Comparison of ENCODE assay signal across 1 cellular context in the genomic region with DNA sequence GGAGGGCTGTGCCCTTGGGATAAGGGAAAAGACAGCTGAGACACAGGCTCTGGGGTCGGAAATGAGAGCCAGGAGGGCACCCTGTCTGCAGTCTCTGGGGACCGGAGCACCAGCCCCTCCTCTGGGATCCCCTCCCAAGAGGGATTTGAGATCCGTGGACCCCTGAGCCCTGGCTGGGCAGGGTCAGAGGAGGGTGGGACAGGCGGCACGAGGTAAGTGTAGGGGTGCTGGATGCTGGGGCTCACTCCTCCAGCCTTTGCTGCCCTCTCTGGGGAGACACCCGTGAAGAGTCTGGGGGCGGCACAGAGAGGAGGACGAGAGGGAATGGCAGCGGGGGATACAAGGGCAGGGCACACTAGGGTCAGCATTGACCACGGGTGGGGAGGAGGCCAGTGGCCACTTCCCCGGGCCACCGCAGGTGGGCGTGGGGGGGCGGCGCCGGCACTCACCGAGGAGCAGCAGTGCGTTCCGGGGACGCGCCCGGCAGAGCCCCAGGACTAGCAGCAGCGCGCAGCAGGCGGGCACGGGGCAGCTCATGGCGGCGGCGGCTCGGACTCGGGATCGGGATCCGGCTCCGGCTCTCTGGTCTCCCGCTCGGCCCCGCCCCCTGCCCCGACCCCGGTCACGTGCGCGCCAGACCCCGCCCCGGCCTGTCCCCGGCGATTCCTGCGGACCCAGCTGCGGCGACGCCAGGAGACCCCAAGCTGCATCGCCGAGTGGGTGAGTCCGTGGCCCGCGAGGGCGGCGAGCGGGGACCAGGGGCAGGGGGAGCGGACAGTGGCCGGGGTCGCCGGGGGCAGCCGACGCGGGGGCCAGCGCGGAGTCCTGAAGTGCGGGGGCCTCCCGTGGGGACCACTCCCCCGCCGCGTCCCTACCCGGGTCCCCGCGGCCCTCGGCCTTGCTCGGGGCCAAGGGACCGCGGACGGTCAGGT.
TF ChIP-seq lines count a peak whose summit lies in the region.

A gene (minus strand): TSS at position 557 of the 932 bp plus-strand sequence. CDS start 20 bp downstream, at position 537.
A gene (plus strand): TSS at position 651 of the 932 bp plus-strand sequence. CDS start 1,134 bp downstream, outside the sequence.

TF ChIP-seq in HEK293, 187 proteins besides CTCF, POLR2A, EP300 and RAD21 (continued from another document and continues in another):
- TF ChIP-seq, protein P1, sequence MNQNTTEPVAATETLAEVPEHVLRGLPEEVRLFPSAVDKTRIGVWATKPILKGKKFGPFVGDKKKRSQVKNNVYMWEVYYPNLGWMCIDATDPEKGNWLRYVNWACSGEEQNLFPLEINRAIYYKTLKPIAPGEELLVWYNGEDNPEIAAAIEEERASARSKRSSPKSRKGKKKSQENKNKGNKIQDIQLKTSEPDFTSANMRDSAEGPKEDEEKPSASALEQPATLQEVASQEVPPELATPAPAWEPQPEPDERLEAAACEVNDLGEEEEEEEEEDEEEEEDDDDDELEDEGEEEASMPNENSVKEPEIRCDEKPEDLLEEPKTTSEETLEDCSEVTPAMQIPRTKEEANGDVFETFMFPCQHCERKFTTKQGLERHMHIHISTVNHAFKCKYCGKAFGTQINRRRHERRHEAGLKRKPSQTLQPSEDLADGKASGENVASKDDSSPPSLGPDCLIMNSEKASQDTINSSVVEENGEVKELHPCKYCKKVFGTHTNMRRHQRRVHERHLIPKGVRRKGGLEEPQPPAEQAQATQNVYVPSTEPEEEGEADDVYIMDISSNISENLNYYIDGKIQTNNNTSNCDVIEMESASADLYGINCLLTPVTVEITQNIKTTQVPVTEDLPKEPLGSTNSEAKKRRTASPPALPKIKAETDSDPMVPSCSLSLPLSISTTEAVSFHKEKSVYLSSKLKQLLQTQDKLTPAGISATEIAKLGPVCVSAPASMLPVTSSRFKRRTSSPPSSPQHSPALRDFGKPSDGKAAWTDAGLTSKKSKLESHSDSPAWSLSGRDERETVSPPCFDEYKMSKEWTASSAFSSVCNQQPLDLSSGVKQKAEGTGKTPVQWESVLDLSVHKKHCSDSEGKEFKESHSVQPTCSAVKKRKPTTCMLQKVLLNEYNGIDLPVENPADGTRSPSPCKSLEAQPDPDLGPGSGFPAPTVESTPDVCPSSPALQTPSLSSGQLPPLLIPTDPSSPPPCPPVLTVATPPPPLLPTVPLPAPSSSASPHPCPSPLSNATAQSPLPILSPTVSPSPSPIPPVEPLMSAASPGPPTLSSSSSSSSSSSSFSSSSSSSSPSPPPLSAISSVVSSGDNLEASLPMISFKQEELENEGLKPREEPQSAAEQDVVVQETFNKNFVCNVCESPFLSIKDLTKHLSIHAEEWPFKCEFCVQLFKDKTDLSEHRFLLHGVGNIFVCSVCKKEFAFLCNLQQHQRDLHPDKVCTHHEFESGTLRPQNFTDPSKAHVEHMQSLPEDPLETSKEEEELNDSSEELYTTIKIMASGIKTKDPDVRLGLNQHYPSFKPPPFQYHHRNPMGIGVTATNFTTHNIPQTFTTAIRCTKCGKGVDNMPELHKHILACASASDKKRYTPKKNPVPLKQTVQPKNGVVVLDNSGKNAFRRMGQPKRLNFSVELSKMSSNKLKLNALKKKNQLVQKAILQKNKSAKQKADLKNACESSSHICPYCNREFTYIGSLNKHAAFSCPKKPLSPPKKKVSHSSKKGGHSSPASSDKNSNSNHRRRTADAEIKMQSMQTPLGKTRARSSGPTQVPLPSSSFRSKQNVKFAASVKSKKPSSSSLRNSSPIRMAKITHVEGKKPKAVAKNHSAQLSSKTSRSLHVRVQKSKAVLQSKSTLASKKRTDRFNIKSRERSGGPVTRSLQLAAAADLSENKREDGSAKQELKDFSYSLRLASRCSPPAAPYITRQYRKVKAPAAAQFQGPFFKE (tag by site-specific recombination; IDR thresholded peaks at IDR 0.05; ENCODE audit: borderline replicate concordance): no peak
- TF ChIP-seq ZSCAN23 (tag by site-specific recombination; IDR thresholded peaks at IDR 0.05) (no peak), ZNF335 (tag by site-specific recombination; conservative IDR thresholded peaks at IDR 0.05) (peak; percentile 93), ZBTB1 (tag by site-specific recombination; IDR thresholded peaks at IDR 0.05) (no peak), ZNF621 (tag by site-specific recombination; IDR thresholded peaks at IDR 0.05) (no peak), ZNF768 (tag by site-specific recombination; IDR thresholded peaks at IDR 0.05) (no peak), ZNF629 (tag by site-specific recombination; IDR thresholded peaks at IDR 0.05) (no peak), ZNF785 (tag by site-specific recombination; IDR thresholded peaks at IDR 0.05) (no peak), HOXD13 (CRISPR knock-in tag; IDR thresholded peaks at IDR 0.05; ENCODE audit: borderline replicate concordance) (no peak), ZNF561 (tag by site-specific recombination; IDR thresholded peaks at IDR 0.05; ENCODE audit: borderline replicate concordance) (no peak), ZNF623 (tag by site-specific recombination; IDR thresholded peaks at IDR 0.05) (no peak), MYNN (tag by site-specific recombination; IDR thresholded peaks at IDR 0.05; ENCODE audit: borderline replicate concordance) (no peak), GLIS2 (tag by site-specific recombination; IDR thresholded peaks at IDR 0.05) (peak; percentile 45), ZSCAN30 (tag by site-specific recombination; IDR thresholded peaks at IDR 0.05) (no peak), ZNF112 (tag by site-specific recombination; IDR thresholded peaks at IDR 0.05) (no peak)
- TF ChIP-seq, protein P2, sequence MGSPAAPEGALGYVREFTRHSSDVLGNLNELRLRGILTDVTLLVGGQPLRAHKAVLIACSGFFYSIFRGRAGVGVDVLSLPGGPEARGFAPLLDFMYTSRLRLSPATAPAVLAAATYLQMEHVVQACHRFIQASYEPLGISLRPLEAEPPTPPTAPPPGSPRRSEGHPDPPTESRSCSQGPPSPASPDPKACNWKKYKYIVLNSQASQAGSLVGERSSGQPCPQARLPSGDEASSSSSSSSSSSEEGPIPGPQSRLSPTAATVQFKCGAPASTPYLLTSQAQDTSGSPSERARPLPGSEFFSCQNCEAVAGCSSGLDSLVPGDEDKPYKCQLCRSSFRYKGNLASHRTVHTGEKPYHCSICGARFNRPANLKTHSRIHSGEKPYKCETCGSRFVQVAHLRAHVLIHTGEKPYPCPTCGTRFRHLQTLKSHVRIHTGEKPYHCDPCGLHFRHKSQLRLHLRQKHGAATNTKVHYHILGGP (tag by site-specific recombination; IDR thresholded peaks at IDR 0.05): no peak
- TF ChIP-seq, protein P3, sequence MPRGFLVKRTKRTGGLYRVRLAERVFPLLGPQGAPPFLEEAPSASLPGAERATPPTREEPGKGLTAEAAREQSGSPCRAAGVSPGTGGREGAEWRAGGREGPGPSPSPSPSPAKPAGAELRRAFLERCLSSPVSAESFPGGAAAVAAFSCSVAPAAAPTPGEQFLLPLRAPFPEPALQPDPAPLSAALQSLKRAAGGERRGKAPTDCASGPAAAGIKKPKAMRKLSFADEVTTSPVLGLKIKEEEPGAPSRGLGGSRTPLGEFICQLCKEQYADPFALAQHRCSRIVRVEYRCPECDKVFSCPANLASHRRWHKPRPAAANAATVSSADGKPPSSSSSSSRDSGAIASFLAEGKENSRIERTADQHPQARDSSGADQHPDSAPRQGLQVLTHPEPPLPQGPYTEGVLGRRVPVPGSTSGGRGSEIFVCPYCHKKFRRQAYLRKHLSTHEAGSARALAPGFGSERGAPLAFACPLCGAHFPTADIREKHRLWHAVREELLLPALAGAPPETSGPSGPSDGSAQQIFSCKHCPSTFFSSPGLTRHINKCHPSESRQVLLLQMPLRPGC (tag by site-specific recombination; IDR thresholded peaks at IDR 0.05): no peak
- TF ChIP-seq, protein P4, sequence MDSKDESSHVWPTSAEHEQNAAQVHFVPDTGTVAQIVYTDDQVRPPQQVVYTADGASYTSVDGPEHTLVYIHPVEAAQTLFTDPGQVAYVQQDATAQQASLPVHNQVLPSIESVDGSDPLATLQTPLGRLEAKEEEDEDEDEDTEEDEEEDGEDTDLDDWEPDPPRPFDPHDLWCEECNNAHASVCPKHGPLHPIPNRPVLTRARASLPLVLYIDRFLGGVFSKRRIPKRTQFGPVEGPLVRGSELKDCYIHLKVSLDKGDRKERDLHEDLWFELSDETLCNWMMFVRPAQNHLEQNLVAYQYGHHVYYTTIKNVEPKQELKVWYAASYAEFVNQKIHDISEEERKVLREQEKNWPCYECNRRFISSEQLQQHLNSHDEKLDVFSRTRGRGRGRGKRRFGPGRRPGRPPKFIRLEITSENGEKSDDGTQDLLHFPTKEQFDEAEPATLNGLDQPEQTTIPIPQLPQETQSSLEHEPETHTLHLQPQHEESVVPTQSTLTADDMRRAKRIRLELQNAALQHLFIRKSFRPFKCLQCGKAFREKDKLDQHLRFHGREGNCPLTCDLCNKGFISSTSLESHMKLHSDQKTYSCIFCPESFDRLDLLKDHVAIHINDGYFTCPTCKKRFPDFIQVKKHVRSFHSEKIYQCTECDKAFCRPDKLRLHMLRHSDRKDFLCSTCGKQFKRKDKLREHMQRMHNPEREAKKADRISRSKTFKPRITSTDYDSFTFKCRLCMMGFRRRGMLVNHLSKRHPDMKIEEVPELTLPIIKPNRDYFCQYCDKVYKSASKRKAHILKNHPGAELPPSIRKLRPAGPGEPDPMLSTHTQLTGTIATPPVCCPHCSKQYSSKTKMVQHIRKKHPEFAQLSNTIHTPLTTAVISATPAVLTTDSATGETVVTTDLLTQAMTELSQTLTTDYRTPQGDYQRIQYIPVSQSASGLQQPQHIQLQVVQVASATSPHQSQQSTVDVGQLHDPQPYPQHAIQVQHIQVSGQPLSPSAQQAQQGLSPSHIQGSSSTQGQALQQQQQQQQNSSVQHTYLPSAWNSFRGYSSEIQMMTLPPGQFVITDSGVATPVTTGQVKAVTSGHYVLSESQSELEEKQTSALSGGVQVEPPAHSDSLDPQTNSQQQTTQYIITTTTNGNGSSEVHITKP (tag by site-specific recombination; IDR thresholded peaks at IDR 0.05): peak; percentile 37; the same call in 1 of the 2 replicates
- TF ChIP-seq, protein P5, sequence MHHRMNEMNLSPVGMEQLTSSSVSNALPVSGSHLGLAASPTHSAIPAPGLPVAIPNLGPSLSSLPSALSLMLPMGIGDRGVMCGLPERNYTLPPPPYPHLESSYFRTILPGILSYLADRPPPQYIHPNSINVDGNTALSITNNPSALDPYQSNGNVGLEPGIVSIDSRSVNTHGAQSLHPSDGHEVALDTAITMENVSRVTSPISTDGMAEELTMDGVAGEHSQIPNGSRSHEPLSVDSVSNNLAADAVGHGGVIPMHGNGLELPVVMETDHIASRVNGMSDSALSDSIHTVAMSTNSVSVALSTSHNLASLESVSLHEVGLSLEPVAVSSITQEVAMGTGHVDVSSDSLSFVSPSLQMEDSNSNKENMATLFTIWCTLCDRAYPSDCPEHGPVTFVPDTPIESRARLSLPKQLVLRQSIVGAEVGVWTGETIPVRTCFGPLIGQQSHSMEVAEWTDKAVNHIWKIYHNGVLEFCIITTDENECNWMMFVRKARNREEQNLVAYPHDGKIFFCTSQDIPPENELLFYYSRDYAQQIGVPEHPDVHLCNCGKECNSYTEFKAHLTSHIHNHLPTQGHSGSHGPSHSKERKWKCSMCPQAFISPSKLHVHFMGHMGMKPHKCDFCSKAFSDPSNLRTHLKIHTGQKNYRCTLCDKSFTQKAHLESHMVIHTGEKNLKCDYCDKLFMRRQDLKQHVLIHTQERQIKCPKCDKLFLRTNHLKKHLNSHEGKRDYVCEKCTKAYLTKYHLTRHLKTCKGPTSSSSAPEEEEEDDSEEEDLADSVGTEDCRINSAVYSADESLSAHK (tag by site-specific recombination; IDR thresholded peaks at IDR 0.05): no peak
- TF ChIP-seq, protein P6, sequence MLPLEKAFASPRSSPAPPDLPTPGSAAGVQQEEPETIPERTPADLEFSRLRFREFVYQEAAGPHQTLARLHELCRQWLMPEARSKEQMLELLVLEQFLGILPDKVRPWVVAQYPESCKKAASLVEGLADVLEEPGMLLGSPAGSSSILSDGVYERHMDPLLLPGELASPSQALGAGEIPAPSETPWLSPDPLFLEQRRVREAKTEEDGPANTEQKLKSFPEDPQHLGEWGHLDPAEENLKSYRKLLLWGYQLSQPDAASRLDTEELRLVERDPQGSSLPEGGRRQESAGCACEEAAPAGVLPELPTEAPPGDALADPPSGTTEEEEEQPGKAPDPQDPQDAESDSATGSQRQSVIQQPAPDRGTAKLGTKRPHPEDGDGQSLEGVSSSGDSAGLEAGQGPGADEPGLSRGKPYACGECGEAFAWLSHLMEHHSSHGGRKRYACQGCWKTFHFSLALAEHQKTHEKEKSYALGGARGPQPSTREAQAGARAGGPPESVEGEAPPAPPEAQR (tag by site-specific recombination; IDR thresholded peaks at IDR 0.05): no peak
- TF ChIP-seq, protein P7, sequence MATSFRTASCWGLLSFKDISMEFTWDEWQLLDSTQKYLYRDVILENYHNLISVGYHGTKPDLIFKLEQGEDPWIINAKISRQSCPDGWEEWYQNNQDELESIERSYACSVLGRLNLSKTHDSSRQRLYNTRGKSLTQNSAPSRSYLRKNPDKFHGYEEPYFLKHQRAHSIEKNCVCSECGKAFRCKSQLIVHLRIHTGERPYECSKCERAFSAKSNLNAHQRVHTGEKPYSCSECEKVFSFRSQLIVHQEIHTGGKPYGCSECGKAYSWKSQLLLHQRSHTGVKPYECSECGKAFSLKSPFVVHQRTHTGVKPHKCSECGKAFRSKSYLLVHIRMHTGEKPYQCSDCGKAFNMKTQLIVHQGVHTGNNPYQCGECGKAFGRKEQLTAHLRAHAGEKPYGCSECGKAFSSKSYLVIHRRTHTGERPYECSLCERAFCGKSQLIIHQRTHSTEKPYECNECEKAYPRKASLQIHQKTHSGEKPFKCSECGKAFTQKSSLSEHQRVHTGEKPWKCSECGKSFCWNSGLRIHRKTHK (tag by site-specific recombination; IDR thresholded peaks at IDR 0.05): no peak
- TF ChIP-seq, protein P8, sequence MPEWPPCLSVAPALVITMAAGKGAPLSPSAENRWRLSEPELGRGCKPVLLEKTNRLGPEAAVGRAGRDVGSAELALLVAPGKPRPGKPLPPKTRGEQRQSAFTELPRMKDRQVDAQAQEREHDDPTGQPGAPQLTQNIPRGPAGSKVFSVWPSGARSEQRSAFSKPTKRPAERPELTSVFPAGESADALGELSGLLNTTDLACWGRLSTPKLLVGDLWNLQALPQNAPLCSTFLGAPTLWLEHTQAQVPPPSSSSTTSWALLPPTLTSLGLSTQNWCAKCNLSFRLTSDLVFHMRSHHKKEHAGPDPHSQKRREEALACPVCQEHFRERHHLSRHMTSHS (tag by site-specific recombination; IDR thresholded peaks at IDR 0.05): no peak
- TF ChIP-seq, protein P9, sequence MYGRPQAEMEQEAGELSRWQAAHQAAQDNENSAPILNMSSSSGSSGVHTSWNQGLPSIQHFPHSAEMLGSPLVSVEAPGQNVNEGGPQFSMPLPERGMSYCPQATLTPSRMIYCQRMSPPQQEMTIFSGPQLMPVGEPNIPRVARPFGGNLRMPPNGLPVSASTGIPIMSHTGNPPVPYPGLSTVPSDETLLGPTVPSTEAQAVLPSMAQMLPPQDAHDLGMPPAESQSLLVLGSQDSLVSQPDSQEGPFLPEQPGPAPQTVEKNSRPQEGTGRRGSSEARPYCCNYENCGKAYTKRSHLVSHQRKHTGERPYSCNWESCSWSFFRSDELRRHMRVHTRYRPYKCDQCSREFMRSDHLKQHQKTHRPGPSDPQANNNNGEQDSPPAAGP (tag by site-specific recombination; IDR thresholded peaks at IDR 0.05): 0 out of 2 replicates have a peak, but pooled peaks have one; percentile 19
- TF ChIP-seq, protein P10, sequence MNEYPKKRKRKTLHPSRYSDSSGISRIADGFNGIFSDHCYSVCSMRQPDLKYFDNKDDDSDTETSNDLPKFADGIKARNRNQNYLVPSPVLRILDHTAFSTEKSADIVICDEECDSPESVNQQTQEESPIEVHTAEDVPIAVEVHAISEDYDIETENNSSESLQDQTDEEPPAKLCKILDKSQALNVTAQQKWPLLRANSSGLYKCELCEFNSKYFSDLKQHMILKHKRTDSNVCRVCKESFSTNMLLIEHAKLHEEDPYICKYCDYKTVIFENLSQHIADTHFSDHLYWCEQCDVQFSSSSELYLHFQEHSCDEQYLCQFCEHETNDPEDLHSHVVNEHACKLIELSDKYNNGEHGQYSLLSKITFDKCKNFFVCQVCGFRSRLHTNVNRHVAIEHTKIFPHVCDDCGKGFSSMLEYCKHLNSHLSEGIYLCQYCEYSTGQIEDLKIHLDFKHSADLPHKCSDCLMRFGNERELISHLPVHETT (tag by site-specific recombination; IDR thresholded peaks at IDR 0.05): peak; percentile 48; the same call in 1 of the 2 replicates
